ENCODE assay signal across 14 cellular contexts in genomic region chrX:9291666-9292065, GRCh38.
A peak's percentile ranks its signal among the peaks of the same experiment; 100 is the strongest.
DNase-seq lines count a peak whose midpoint lies in the region; ATAC-seq and TF ChIP-seq lines count a peak whose summit lies in the region.
"Had no signal": no experiment of that assay in that cellular context is flagged by ENCODE, and none has a peak within 500 bp of the region (broad histone marks: within the 10 kb centered on the region; RNA-seq: fewer than 3 reads in every experiment).

No MANE protein-coding gene starts in this region.

- H3K27me3 Mint-ChIP-seq in CD8-positive, alpha-beta T cell (ENCODE audit: low read depth) = no peaks in the 10 kb centered on the region

- no peaks in the 10 kb centered on the region for H3K27me3 ChIP-seq in CD8-positive, alpha-beta T cell (ENCODE audit: insufficient read depth, low read length)

- CTCF ChIA-PET in CD8-positive, alpha-beta T cell (lab: Charles Lee) = interaction anchor here (0.6 kb wide), 1 partner anchor 23 kb away, joined by 3 read pairs; no protein-coding TSS in a partner anchor

- H3K4me3 Mint-ChIP-seq in CD8-positive, alpha-beta T cell = peak overlapping the region; percentile 8
- H3K4me3 Mint-ChIP-seq: activated naive CD8-positive, alpha-beta T cell treated with anti-CD3 and anti-CD28 coated beads, Interleukin-2, amount 10 ng/mL, durations not matched to agents 7 days and 5 days had no signal

- H3K4me1 ChIP-seq in CD8-positive, alpha-beta T cell (ENCODE audit: insufficient read depth, low read length) = no peaks in the 10 kb centered on the region

- no peak overlapping the region for H3K4me3 ChIP-seq in CD8-positive, alpha-beta T cell (ENCODE audit: low read depth, low read length)
- H3K4me3 ChIP-seq in lower leg skin (ENCODE audit: low read depth, poor library complexity, severe bottlenecking) = no peak overlapping the region

- no peak overlapping the region for H3K27ac ChIP-seq in CD8-positive, alpha-beta T cell (ENCODE audit: low read depth, low read length)

- intact Hi-C loops in CD8-positive, alpha-beta T cell (cut with DNase I, micrococcal nuclease) = no loop called here
- intact Hi-C loops in lower leg skin (cut with DNase I; ENCODE audit: low total_unique reads) = no loop called here

- TF ChIP-seq POLR2A in lower leg skin (IDR thresholded peaks at IDR 0.05) = no peak

- H3K36me3 ChIP-seq in CD8-positive, alpha-beta T cell (ENCODE audit: insufficient read depth, low read length) = no peaks in the 10 kb centered on the region

- ATAC-seq in CD8-positive, alpha-beta T cell = no peak
- no peak for ATAC-seq in GM21447 (IDR thresholded peaks at IDR 0.05; ENCODE audit: unreplicated experiment)
- ATAC-seq: left ventricle myocardium superior, PC-3 had no signal

- no peak for DNase-seq in CD8-positive, alpha-beta T cell
- peak; percentile 48 for DNase-seq in NCI-H1436 treated with DMSO at 0.1 percent for 48 hours (lab: John Stamatoyannopoulos, UW)
- DNase-seq in NCI-H748 (lab: John Stamatoyannopoulos, UW; ENCODE audit: unreplicated experiment) = peak; percentile 98
- peak; percentile 57 for DNase-seq in islet precursor cell
- DNase-seq in lower leg skin (ENCODE audit: low spot score in 2 of 2) = no peak
- no peak for DNase-seq in AML-193 (lab: John Stamatoyannopoulos, UW)
- DNase-seq in HuH-7.5 (ENCODE audit: low spot score) = no peak
- DNase-seq: activated naive CD8-positive, alpha-beta T cell treated with anti-CD3 and anti-CD28 coated beads, Interleukin-2, amount 10 ng/mL, durations not matched to agents 7 days and 5 days; foreskin fibroblast; GF-D8; KG1; left ventricle myocardium superior; PC-3 had no signal

- no peaks in the 10 kb centered on the region for H3K9me3 ChIP-seq in CD8-positive, alpha-beta T cell (ENCODE audit: low read length)

- POLR2A ChIA-PET in CD8-positive, alpha-beta T cell (lab: Charles Lee) = no interaction called here

- 25 to 31% methylated on average over 23 of the region's 23 CpGs for WGBS in lower leg skin, 2 donors

- H3K4me1 Mint-ChIP-seq in CD8-positive, alpha-beta T cell (ENCODE audit: low read depth) = no peaks in the 10 kb centered on the region
- H3K4me1 Mint-ChIP-seq: activated naive CD8-positive, alpha-beta T cell treated with anti-CD3 and anti-CD28 coated beads, Interleukin-2, amount 10 ng/mL, durations not matched to agents 7 days and 5 days had no signal

- H3K27ac Mint-ChIP-seq in CD8-positive, alpha-beta T cell = no peak overlapping the region
- H3K27ac Mint-ChIP-seq: activated naive CD8-positive, alpha-beta T cell treated with anti-CD3 and anti-CD28 coated beads, Interleukin-2, amount 10 ng/mL, durations not matched to agents 7 days and 5 days had no signal

- TF ChIP-seq CTCF in CD8-positive, alpha-beta T cell (IDR thresholded peaks at IDR 0.05) = no peak
- no peak for TF ChIP-seq CTCF in lower leg skin (IDR thresholded peaks at IDR 0.05)

- H3K36me3 Mint-ChIP-seq in CD8-positive, alpha-beta T cell = no peaks in the 10 kb centered on the region
- H3K36me3 Mint-ChIP-seq: activated naive CD8-positive, alpha-beta T cell treated with anti-CD3 and anti-CD28 coated beads, Interleukin-2, amount 10 ng/mL, durations not matched to agents 7 days and 5 days had no signal

- no peaks in the 10 kb centered on the region for H3K9me3 Mint-ChIP-seq in CD8-positive, alpha-beta T cell
- H3K9me3 Mint-ChIP-seq: activated naive CD8-positive, alpha-beta T cell treated with anti-CD3 and anti-CD28 coated beads, Interleukin-2, amount 10 ng/mL, durations not matched to agents 7 days and 5 days had no signal

Comparison
In these comparisons a context has a peak if more than half of its experiments do, and no peak if none do; other contexts are left out.
1. DNase-seq: peak in NCI-H1436 treated with DMSO at 0.1 percent for 48 hours (single experiment), NCI-H748 (single experiment) and islet precursor cell (single experiment); none in CD8-positive, alpha-beta T cell (0 of 7), lower leg skin (0 of 2), AML-193 (0 of 2) and HuH-7.5 (single experiment).